In genomic region chr16:21608647-21609328, GRCh38 we compare ENCODE assay signal across 12 cellular contexts. TPM values are rescaled to one million over a fixed set of nuclear protein-coding genes. Genes with fewer than 3 reads are reported as not detected.
DNase-seq lines count a peak whose midpoint lies in the region; ATAC-seq lines count a peak whose summit lies in the region.
"Had no signal": no experiment of that assay in that cellular context is flagged by ENCODE, and none has a peak within 500 bp of the region (broad histone marks: within the 10 kb centered on the region; RNA-seq: fewer than 3 reads in every experiment).

No MANE protein-coding gene starts in this region.

- peaks cover 31 to 85% (median 72%) of the 10 kb centered on the region in 4 donors for H3K4me1 Mint-ChIP-seq in CD4-positive, CD25-positive, alpha-beta regulatory T cell
- H3K4me1 Mint-ChIP-seq in activated T-helper 1 cell treated with anti-CD3 and anti-CD28 coated beads, Interleukin-12 subunit alpha, Interleukin-12 subunit beta, Interleukin-2, Interleukin-4 antibody, amounts not matched to agents 30 ng/mL and 10 ng/mL and 1 ng/mL, durations not matched to agents 14 hours and 24 hours and 36 hours (ENCODE audit: low read depth): peaks cover 50% of the 10 kb centered on the region
- peaks cover 51 to 89% (median 76%) of the 10 kb centered on the region in 7 donors for H3K4me1 Mint-ChIP-seq in naive thymus-derived CD4-positive, alpha-beta T cell

- H3K36me3 ChIP-seq in CD4-positive, CD25-positive, alpha-beta regulatory T cell (ENCODE audit: control insufficient read depth, insufficient read depth, low read length): peaks cover 10% of the 10 kb centered on the region
- peaks cover 14% of the 10 kb centered on the region; the same call in 1 of the 2 replicates for H3K36me3 ChIP-seq in KOPT-K1 (ENCODE audit: insufficient read depth, low read length)
- H3K36me3 ChIP-seq in naive thymus-derived CD4-positive, alpha-beta T cell (ENCODE audit: control insufficient read depth in 2 of 3, insufficient read depth in 3 of 3, low read length in 3 of 3): no peaks in the 10 kb centered on the region

- no peaks in the 10 kb centered on the region for H3K9me3 ChIP-seq in CD4-positive, CD25-positive, alpha-beta regulatory T cell (ENCODE audit: control insufficient read depth in 2 of 2, low read length in 2 of 2)
- no peaks in the 10 kb centered on the region for H3K9me3 ChIP-seq in KOPT-K1 (ENCODE audit: insufficient read depth, low read length, poor library complexity, severe bottlenecking)
- no peaks in the 10 kb centered on the region for H3K9me3 ChIP-seq in naive thymus-derived CD4-positive, alpha-beta T cell (ENCODE audit: control insufficient read depth in 2 of 3, low read length in 3 of 3)

- no peaks in the 10 kb centered on the region for H3K27me3 ChIP-seq in CD4-positive, CD25-positive, alpha-beta regulatory T cell (ENCODE audit: control insufficient read depth, insufficient read depth, low read length)
- no peaks in the 10 kb centered on the region for H3K27me3 ChIP-seq in naive thymus-derived CD4-positive, alpha-beta T cell (ENCODE audit: control insufficient read depth in 2 of 2, insufficient read depth in 2 of 2, low read length in 2 of 2)

- intact Hi-C loops in activated T-helper 1 cell treated with anti-CD3 and anti-CD28 coated beads, Interleukin-12 subunit alpha, Interleukin-12 subunit beta, Interleukin-2, Interleukin-4 antibody, amounts not matched to agents 30 ng/mL and 10 ng/mL and 1 ng/mL, durations not matched to agents 14 hours and 24 hours and 36 hours (cut with micrococcal nuclease): loop anchor here (2.0 kb wide), 1 partner anchor 18 kb away; no protein-coding TSS in a partner anchor
- intact Hi-C loops in naive thymus-derived CD4-positive, alpha-beta T cell (cut with micrococcal nuclease): no loop called here

- CTCF ChIA-PET in naive thymus-derived CD4-positive, alpha-beta T cell (lab: Charles Lee): interaction anchor here (0.6 to 1.3 kb wide), 5 partner anchors 10 to 52 kb away, joined by 3 to 7 read pairs (median 4); no protein-coding TSS in a partner anchor

- no peaks in the 10 kb centered on the region for H3K9me3 Mint-ChIP-seq in CD4-positive, CD25-positive, alpha-beta regulatory T cell
- H3K9me3 Mint-ChIP-seq in activated T-helper 1 cell treated with anti-CD3 and anti-CD28 coated beads, Interleukin-12 subunit alpha, Interleukin-12 subunit beta, Interleukin-2, Interleukin-4 antibody, amounts not matched to agents 30 ng/mL and 10 ng/mL and 1 ng/mL, durations not matched to agents 14 hours and 24 hours and 36 hours: no peaks in the 10 kb centered on the region
- H3K9me3 Mint-ChIP-seq in naive thymus-derived CD4-positive, alpha-beta T cell: no peaks in the 10 kb centered on the region

- H3K4me3 ChIP-seq in CD4-positive, CD25-positive, alpha-beta regulatory T cell (ENCODE audit: low read depth, low read length): peak overlapping the region; percentile 34
- peak overlapping the region; percentile 19 for H3K4me3 ChIP-seq in naive thymus-derived CD4-positive, alpha-beta T cell (ENCODE audit: low read length)

- H3K4me1 ChIP-seq in CD4-positive, CD25-positive, alpha-beta regulatory T cell (ENCODE audit: control insufficient read depth, insufficient read depth, low read length, poor library complexity, severe bottlenecking): peaks cover 46% of the 10 kb centered on the region
- H3K4me1 ChIP-seq in naive thymus-derived CD4-positive, alpha-beta T cell (ENCODE audit: control insufficient read depth in 2 of 2, insufficient read depth in 2 of 2, low read length in 2 of 2): peaks cover 28 to 33% of the 10 kb centered on the region in 2 donors

- H3K27me3 Mint-ChIP-seq in CD4-positive, CD25-positive, alpha-beta regulatory T cell: no peaks in the 10 kb centered on the region
- H3K27me3 Mint-ChIP-seq in activated T-helper 1 cell treated with anti-CD3 and anti-CD28 coated beads, Interleukin-12 subunit alpha, Interleukin-12 subunit beta, Interleukin-2, Interleukin-4 antibody, amounts not matched to agents 30 ng/mL and 10 ng/mL and 1 ng/mL, durations not matched to agents 14 hours and 24 hours and 36 hours (ENCODE audit: insufficient read depth): no peaks in the 10 kb centered on the region
- H3K27me3 Mint-ChIP-seq in naive thymus-derived CD4-positive, alpha-beta T cell: no peaks in the 10 kb centered on the region

- POLR2A ChIA-PET in naive thymus-derived CD4-positive, alpha-beta T cell (lab: Charles Lee): interaction anchor here (0.5 to 1.2 kb wide), 4 partner anchors 9 to 12 kb away, joined by 3 to 5 read pairs (median 4); partner anchors contain the start of gene METTL9

- peak overlapping the region in 3 of 4 donors; percentile 33 to 57 (median 39) for H3K4me3 Mint-ChIP-seq in CD4-positive, CD25-positive, alpha-beta regulatory T cell
- H3K4me3 Mint-ChIP-seq in activated T-helper 1 cell treated with anti-CD3 and anti-CD28 coated beads, Interleukin-12 subunit alpha, Interleukin-12 subunit beta, Interleukin-2, Interleukin-4 antibody, amounts not matched to agents 30 ng/mL and 10 ng/mL and 1 ng/mL, durations not matched to agents 14 hours and 24 hours and 36 hours: peak overlapping the region; percentile 33
- H3K4me3 Mint-ChIP-seq in naive thymus-derived CD4-positive, alpha-beta T cell: peak overlapping the region in 9 of 10 donors; percentile 21 to 63 (median 46)

- ATAC-seq in CD4-positive, CD25-positive, alpha-beta regulatory T cell (ENCODE audit: low read depth in 2 of 2): no peak
- ATAC-seq in naive thymus-derived CD4-positive, alpha-beta T cell: peak; percentile 66
- ATAC-seq in GM21360 (IDR thresholded peaks at IDR 0.05; ENCODE audit: unreplicated experiment): no peak
- no peak for ATAC-seq in HG03159 (IDR thresholded peaks at IDR 0.05; ENCODE audit: unreplicated experiment)
- ATAC-seq in GM19328 (IDR thresholded peaks at IDR 0.05; ENCODE audit: unreplicated experiment): no peak

- H3K27ac Mint-ChIP-seq in CD4-positive, CD25-positive, alpha-beta regulatory T cell: peak overlapping the region in 1 of 3 donors; percentile 45
- no peak overlapping the region for H3K27ac Mint-ChIP-seq in activated T-helper 1 cell treated with anti-CD3 and anti-CD28 coated beads, Interleukin-12 subunit alpha, Interleukin-12 subunit beta, Interleukin-2, Interleukin-4 antibody, amounts not matched to agents 30 ng/mL and 10 ng/mL and 1 ng/mL, durations not matched to agents 14 hours and 24 hours and 36 hours
- H3K27ac Mint-ChIP-seq in naive thymus-derived CD4-positive, alpha-beta T cell: peak overlapping the region in 8 of 9 donors; percentile 14 to 60 (median 38)

- peaks cover 3% of the 10 kb centered on the region for H3K36me3 Mint-ChIP-seq in CD4-positive, CD25-positive, alpha-beta regulatory T cell
- peaks cover 2% of the 10 kb centered on the region for H3K36me3 Mint-ChIP-seq in activated T-helper 1 cell treated with anti-CD3 and anti-CD28 coated beads, Interleukin-12 subunit alpha, Interleukin-12 subunit beta, Interleukin-2, Interleukin-4 antibody, amounts not matched to agents 30 ng/mL and 10 ng/mL and 1 ng/mL, durations not matched to agents 14 hours and 24 hours and 36 hours (ENCODE audit: low read depth)
- H3K36me3 Mint-ChIP-seq in naive thymus-derived CD4-positive, alpha-beta T cell: peaks cover 0 to 5% (median 0%) of the 10 kb centered on the region in 5 donors

- DNase-seq in CD4-positive, CD25-positive, alpha-beta regulatory T cell: peak in 1 of 3 donors; percentile 67
- DNase-seq in activated T-helper 1 cell treated with anti-CD3 and anti-CD28 coated beads, Interleukin-12 subunit alpha, Interleukin-12 subunit beta, Interleukin-2, Interleukin-4 antibody, amounts not matched to agents 30 ng/mL and 10 ng/mL and 1 ng/mL, durations not matched to agents 14 hours and 24 hours and 36 hours (ENCODE audit: low spot score): peak; percentile 17
- peak in 2 of 9 donors; percentile 22 to 40 for DNase-seq in naive thymus-derived CD4-positive, alpha-beta T cell
- DNase-seq in activated effector memory CD4-positive, alpha-beta T cell treated with anti-CD3 and anti-CD28 coated beads, Interleukin-2, amount 50 U/mL, for 16 hours: no peak
- DNase-seq: NCI-H82 had no signal

- no peak overlapping the region for H3K27ac ChIP-seq in CD4-positive, CD25-positive, alpha-beta regulatory T cell (ENCODE audit: insufficient read depth, low read length, poor library complexity, severe bottlenecking)
- peak overlapping the region; percentile 1 for H3K27ac ChIP-seq in KOPT-K1 (ENCODE audit: low read depth, low read length, poor library complexity, severe bottlenecking)
- no peak overlapping the region for H3K27ac ChIP-seq in naive thymus-derived CD4-positive, alpha-beta T cell (ENCODE audit: low read depth, low read length)

RNA-seq across cellular contexts. Expression of gene METTL9, which starts 9.4 kb away (rescaled TPM):
- 69.9 TPM for total RNA-seq in CD4-positive, CD25-positive, alpha-beta regulatory T cell
- polyA plus RNA-seq in CD4-positive, CD25-positive, alpha-beta regulatory T cell: 100 to 1,000 TPM; 108 to 141 (median 123) TPM
- total RNA-seq in activated T-helper 1 cell treated with anti-CD3 and anti-CD28 coated beads, Interleukin-12 subunit alpha, Interleukin-12 subunit beta, Interleukin-2, Interleukin-4 antibody, amounts not matched to agents 30 ng/mL and 10 ng/mL and 1 ng/mL, durations not matched to agents 14 hours and 24 hours and 36 hours: 58.8 and 64.9 TPM in 2 replicates
- total RNA-seq in naive thymus-derived CD4-positive, alpha-beta T cell: 100 to 1,000 TPM in 1 of 5 experiments, 10 to 100 TPM in 4; 68.4 to 128 (median 80.1) TPM
- polyA plus RNA-seq in naive thymus-derived CD4-positive, alpha-beta T cell: 100 to 1,000 TPM; 116 to 118 TPM

RNA-seq across cellular contexts. Expression of gene IGSF6, which starts 43.6 kb away (rescaled TPM):
- total RNA-seq in CD4-positive, CD25-positive, alpha-beta regulatory T cell: 0.25 TPM
- 1 to 10 TPM in 1 of 4 donors, under 1 TPM in 3; 0.13 to 1.1 (median 0.19) TPM for polyA plus RNA-seq in CD4-positive, CD25-positive, alpha-beta regulatory T cell
- not detected in 2 replicates for total RNA-seq in activated T-helper 1 cell treated with anti-CD3 and anti-CD28 coated beads, Interleukin-12 subunit alpha, Interleukin-12 subunit beta, Interleukin-2, Interleukin-4 antibody, amounts not matched to agents 30 ng/mL and 10 ng/mL and 1 ng/mL, durations not matched to agents 14 hours and 24 hours and 36 hours
- 10 to 100 TPM in 1 of 5 experiments, 1 to 10 TPM in 3, under 1 TPM in 1; 0.94 to 25.7 (median 2.7) TPM for total RNA-seq in naive thymus-derived CD4-positive, alpha-beta T cell
- under 1 TPM; 0.33 to 0.41 TPM for polyA plus RNA-seq in naive thymus-derived CD4-positive, alpha-beta T cell
- total RNA-seq: astrocyte, fibroblast of lung had no signal
- polyA plus RNA-seq: fibroblast of lung had no signal

RNA-seq across cellular contexts. Expression of gene OTOA, which starts 55.0 kb away (rescaled TPM):
- not detected for total RNA-seq in CD4-positive, CD25-positive, alpha-beta regulatory T cell
- not detected for polyA plus RNA-seq in CD4-positive, CD25-positive, alpha-beta regulatory T cell
- 0.10 TPM in 1 of 2 replicates, not detected in the other for total RNA-seq in activated T-helper 1 cell treated with anti-CD3 and anti-CD28 coated beads, Interleukin-12 subunit alpha, Interleukin-12 subunit beta, Interleukin-2, Interleukin-4 antibody, amounts not matched to agents 30 ng/mL and 10 ng/mL and 1 ng/mL, durations not matched to agents 14 hours and 24 hours and 36 hours
- total RNA-seq in naive thymus-derived CD4-positive, alpha-beta T cell: under 1 TPM in 4 of 5 experiments, not detected in 1; 0.07 to 0.17 (median 0.13) TPM
- under 1 TPM in 1 of 2 donors, not detected in 1; 0.04 TPM for polyA plus RNA-seq in naive thymus-derived CD4-positive, alpha-beta T cell
- total RNA-seq: lower leg skin had no signal
- polyA plus RNA-seq: fibroblast of lung had no signal
